Comparison of ENCODE assay signal across 8 cellular contexts in genomic region chr14:103597623-103598372, GRCh38. TPM values are rescaled to one million over a fixed set of nuclear protein-coding genes. Genes with fewer than 3 reads are reported as not detected.
DNase-seq lines count a peak whose midpoint lies in the region; ATAC-seq and TF ChIP-seq lines count a peak whose summit lies in the region.

No MANE protein-coding gene starts in this region.

- H3K4me3 ChIP-seq in mucosa of descending colon, result no peak overlapping the region

- ATAC-seq in left colon (no peak), GM21390 (IDR thresholded peaks at IDR 0.05; ENCODE audit: unreplicated experiment) (no peak), mucosa of descending colon (no peak)

- intact Hi-C loops in left colon (cut with DNase I, micrococcal nuclease) (no loop called here), mucosa of descending colon (cut with DNase I, micrococcal nuclease) (no loop called here)

- H3K4me3 Mint-ChIP-seq in chondrocyte (ENCODE audit: unreplicated experiment) (no peak overlapping the region), nephron progenitor cell (no peak overlapping the region)

- H3K4me1 Mint-ChIP-seq in chondrocyte (ENCODE audit: low read depth) (peaks cover 26% of the 10 kb centered on the region), nephron progenitor cell (peaks cover 35% of the 10 kb centered on the region)

- no peaks in the 10 kb centered on the region for H3K4me1 ChIP-seq in mucosa of descending colon (ENCODE audit: low read depth)

- no peaks in the 10 kb centered on the region for H3K9me3 ChIP-seq in mucosa of descending colon

- H3K9me3 Mint-ChIP-seq in chondrocyte (ENCODE audit: low read depth) (no peaks in the 10 kb centered on the region), nephron progenitor cell (no peaks in the 10 kb centered on the region)

- TF ChIP-seq CTCF in chondrocyte (IDR thresholded peaks at IDR 0.05) (no peak), nephron progenitor cell (IDR thresholded peaks at IDR 0.05) (no peak), GM10266 (IDR thresholded peaks at IDR 0.05; ENCODE audit: control insufficient read depth, insufficient read depth, low read depth, missing control alignments) (no peak), mucosa of descending colon (IDR thresholded peaks at IDR 0.05) (no peak)

- DNase-seq in EL (peak; percentile 91), NCI-H2107 treated with DMSO at 0.1 percent for 48 hours (lab: John Stamatoyannopoulos, UW; ENCODE audit: unreplicated experiment) (peak; percentile 66), chondrocyte (ENCODE audit: low spot score) (no peak), nephron progenitor cell (no peak), left colon (no peak), GM10266 (ENCODE audit: extremely low spot score) (no peak), mucosa of descending colon (no peak)

- H3K27ac Mint-ChIP-seq in chondrocyte (ENCODE audit: unreplicated experiment) (peak overlapping the region; percentile 68), nephron progenitor cell (peak overlapping the region; percentile 39)

- H3K36me3 Mint-ChIP-seq in chondrocyte (ENCODE audit: low read depth) (no peaks in the 10 kb centered on the region), nephron progenitor cell (ENCODE audit: low read depth) (peaks cover 7% of the 10 kb centered on the region)

- no peaks in the 10 kb centered on the region for H3K36me3 ChIP-seq in mucosa of descending colon (ENCODE audit: low read depth)

- H3K27me3 Mint-ChIP-seq in chondrocyte (ENCODE audit: low read depth) (no peaks in the 10 kb centered on the region), nephron progenitor cell (ENCODE audit: low read depth, poor library complexity) (no peaks in the 10 kb centered on the region)

RNA-seq across cellular contexts. Expression of gene KLC1, which starts 31.2 kb away (rescaled TPM):
- 188 to 226 TPM (median 190 TPM) in 3 replicates for total RNA-seq in chondrocyte
- 10 to 100 TPM; 83.6 to 88.0 TPM for total RNA-seq in left colon
- 100 to 1,000 TPM in 2 of 3 donors, 10 to 100 TPM in 1; 99.3 to 188 (median 104) TPM for total RNA-seq in mucosa of descending colon

RNA-seq across cellular contexts. Expression of gene COA8, which starts 35.0 kb away (rescaled TPM):
- total RNA-seq in chondrocyte, result 39.1 to 51.9 TPM (median 50.7 TPM) in 3 replicates
- total RNA-seq in left colon, result 10 to 100 TPM; 27.4 to 33.4 TPM
- 10 to 100 TPM; 29.3 to 47.3 (median 36.5) TPM for total RNA-seq in mucosa of descending colon

RNA-seq across cellular contexts. Expression of gene BAG5, which starts 35.3 kb away (rescaled TPM):
- 22.6 to 25.7 TPM (median 23.2 TPM) in 3 replicates for total RNA-seq in chondrocyte
- 10 to 100 TPM; 27.0 to 29.9 TPM for total RNA-seq in left colon
- 10 to 100 TPM; 26.1 to 29.9 (median 28.0) TPM for total RNA-seq in mucosa of descending colon

Comparison
In these comparisons a context has a peak if more than half of its experiments do, and no peak if none do; other contexts are left out.
1. DNase-seq: peak in EL (single experiment) and NCI-H2107 treated with DMSO at 0.1 percent for 48 hours (single experiment); none in chondrocyte (single experiment), nephron progenitor cell (single experiment), left colon (0 of 2), GM10266 (single experiment) and mucosa of descending colon (0 of 3).